ENCODE assay signal across 20 cellular contexts in the genomic region with DNA sequence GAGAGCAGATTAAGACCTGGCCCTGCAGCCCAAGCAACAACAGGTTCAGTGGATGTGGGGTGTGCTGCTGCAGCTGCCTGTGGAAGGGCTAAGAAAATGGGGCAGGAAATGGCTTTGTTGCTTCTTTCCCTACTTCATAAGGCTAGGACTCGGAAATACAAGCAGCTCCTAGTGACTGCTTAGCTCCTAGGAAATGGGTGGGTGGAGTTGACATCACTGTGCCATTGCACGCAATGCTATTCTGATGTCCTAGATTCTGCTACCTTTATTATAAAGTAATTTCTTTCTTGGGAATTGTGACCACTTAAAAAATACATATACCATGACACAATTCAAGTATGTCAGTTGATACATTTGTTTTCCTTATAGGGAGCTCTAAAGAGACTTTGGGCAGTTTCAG.
DNase-seq lines count a peak whose midpoint lies in the region; ATAC-seq, FAIRE-seq and TF ChIP-seq lines count a peak whose summit lies in the region.
"Had no signal": no experiment of that assay in that cellular context is flagged by ENCODE, and none has a peak within 500 bp of the region (broad histone marks: within the 10 kb centered on the region; RNA-seq: fewer than 3 reads in every experiment).

No MANE protein-coding gene starts in this region.

- H4K20me1 ChIP-seq in astrocyte (ENCODE audit: insufficient read depth, low read length) = no peaks in the 10 kb centered on the region
- H4K20me1 ChIP-seq: BLaER1 had no signal

- intact Hi-C loops in activated T-helper 1 cell treated with anti-CD3 and anti-CD28 coated beads, Interleukin-12 subunit alpha, Interleukin-12 subunit beta, Interleukin-2, Interleukin-4 antibody, amounts not matched to agents 30 ng/mL and 10 ng/mL and 1 ng/mL, durations not matched to agents 14 hours and 24 hours and 36 hours (cut with micrococcal nuclease) = no loop called here

- H3K27me3 ChIP-seq in astrocyte (ENCODE audit: insufficient read depth, low read length) = no peaks in the 10 kb centered on the region
- H3K27me3 ChIP-seq: BLaER1 had no signal

- no peak for FAIRE-seq in astrocyte (lab: Jason Lieb, UNC)
- FAIRE-seq: GM12892, GM18507 had no signal

- H3K36me3 Mint-ChIP-seq in astrocyte (ENCODE audit: low read depth, unreplicated experiment) = peaks cover 14% of the 10 kb centered on the region
- H3K36me3 Mint-ChIP-seq in endothelial cell (ENCODE audit: low read depth, unreplicated experiment) = peaks cover 10% of the 10 kb centered on the region
- H3K36me3 Mint-ChIP-seq in stimulated activated naive B cell treated with anti-CD40 and anti-IgM and Interleukin-4, amounts not matched to agents 10 μg/mL and 1 μg/mL and 100 μg/mL, for 72 hours = no peaks in the 10 kb centered on the region
- no peaks in the 10 kb centered on the region for H3K36me3 Mint-ChIP-seq in activated T-helper 1 cell treated with anti-CD3 and anti-CD28 coated beads, Interleukin-12 subunit alpha, Interleukin-12 subunit beta, Interleukin-2, Interleukin-4 antibody, amounts not matched to agents 30 ng/mL and 10 ng/mL and 1 ng/mL, durations not matched to agents 14 hours and 24 hours and 36 hours (ENCODE audit: low read depth)
- H3K36me3 Mint-ChIP-seq: CD14-positive monocyte; CD8-positive, alpha-beta T cell had no signal

- peaks cover 2% of the 10 kb centered on the region for H3K9me3 Mint-ChIP-seq in astrocyte (ENCODE audit: unreplicated experiment)
- H3K9me3 Mint-ChIP-seq in endothelial cell (ENCODE audit: unreplicated experiment) = no peaks in the 10 kb centered on the region
- no peaks in the 10 kb centered on the region for H3K9me3 Mint-ChIP-seq in stimulated activated naive B cell treated with anti-CD40 and anti-IgM and Interleukin-4, amounts not matched to agents 10 μg/mL and 1 μg/mL and 100 μg/mL, for 72 hours
- H3K9me3 Mint-ChIP-seq in activated T-helper 1 cell treated with anti-CD3 and anti-CD28 coated beads, Interleukin-12 subunit alpha, Interleukin-12 subunit beta, Interleukin-2, Interleukin-4 antibody, amounts not matched to agents 30 ng/mL and 10 ng/mL and 1 ng/mL, durations not matched to agents 14 hours and 24 hours and 36 hours = no peaks in the 10 kb centered on the region
- H3K9me3 Mint-ChIP-seq: CD8-positive, alpha-beta T cell had no signal

- H3K27me3 Mint-ChIP-seq in astrocyte (ENCODE audit: low read depth, unreplicated experiment) (no peaks in the 10 kb centered on the region), endothelial cell (ENCODE audit: unreplicated experiment) (peaks cover 5% of the 10 kb centered on the region)
- H3K27me3 Mint-ChIP-seq in stimulated activated naive B cell treated with anti-CD40 and anti-IgM and Interleukin-4, amounts not matched to agents 10 μg/mL and 1 μg/mL and 100 μg/mL, for 72 hours = peaks cover 29 to 41% of the 10 kb centered on the region in 2 donors
- no peaks in the 10 kb centered on the region for H3K27me3 Mint-ChIP-seq in activated T-helper 1 cell treated with anti-CD3 and anti-CD28 coated beads, Interleukin-12 subunit alpha, Interleukin-12 subunit beta, Interleukin-2, Interleukin-4 antibody, amounts not matched to agents 30 ng/mL and 10 ng/mL and 1 ng/mL, durations not matched to agents 14 hours and 24 hours and 36 hours (ENCODE audit: insufficient read depth)

- no peaks in the 10 kb centered on the region for H3K9me3 ChIP-seq in astrocyte (ENCODE audit: insufficient read depth, low read depth, low read length)
- H3K9me3 ChIP-seq: BLaER1, HAP-1 had no signal

- H3K27ac Mint-ChIP-seq in astrocyte (ENCODE audit: unreplicated experiment) (peak overlapping the region; percentile 2), endothelial cell (ENCODE audit: unreplicated experiment) (peak overlapping the region; percentile 48)
- H3K27ac Mint-ChIP-seq in stimulated activated naive B cell treated with anti-CD40 and anti-IgM and Interleukin-4, amounts not matched to agents 10 μg/mL and 1 μg/mL and 100 μg/mL, for 72 hours = peak overlapping the region; percentile 4
- H3K27ac Mint-ChIP-seq in activated T-helper 1 cell treated with anti-CD3 and anti-CD28 coated beads, Interleukin-12 subunit alpha, Interleukin-12 subunit beta, Interleukin-2, Interleukin-4 antibody, amounts not matched to agents 30 ng/mL and 10 ng/mL and 1 ng/mL, durations not matched to agents 14 hours and 24 hours and 36 hours = no peak overlapping the region
- H3K27ac Mint-ChIP-seq: CD8-positive, alpha-beta T cell had no signal

- ATAC-seq in stimulated activated naive B cell treated with anti-CD40 and anti-IgM and Interleukin-4, amounts not matched to agents 10 μg/mL and 1 μg/mL and 100 μg/mL, for 72 hours (replicated peaks) = no peak
- no peak for ATAC-seq in HG03432 (IDR thresholded peaks at IDR 0.05; ENCODE audit: unreplicated experiment)
- ATAC-seq: CD8-positive, alpha-beta T cell had no signal

- H3K4me3 ChIP-seq in astrocyte (ENCODE audit: insufficient read depth, low read depth, low read length) = no peak overlapping the region
- H3K4me3 ChIP-seq: BLaER1, GM23248, HAP-1 had no signal

- TF ChIP-seq CTCF in astrocyte (IDR thresholded peaks at IDR 0.05; ENCODE audit: insufficient read depth, low read depth, low read length) = no peak
- TF ChIP-seq CTCF in endothelial cell (IDR thresholded peaks at IDR 0.05; ENCODE audit: unreplicated experiment) = no peak

- peaks cover 3% of the 10 kb centered on the region for H3K36me3 ChIP-seq in astrocyte (ENCODE audit: insufficient read depth, low read length)
- H3K36me3 ChIP-seq: BLaER1, HAP-1 had no signal

- H3K4me1 ChIP-seq in astrocyte (ENCODE audit: insufficient read depth, low read length) = peaks cover 18% of the 10 kb centered on the region
- H3K4me1 ChIP-seq: HAP-1 had no signal

- no peaks in the 10 kb centered on the region for H3K79me2 ChIP-seq in astrocyte (ENCODE audit: insufficient read depth, low read length)

- no peak overlapping the region for H3K4me2 ChIP-seq in astrocyte (ENCODE audit: low read length)
- H3K4me2 ChIP-seq: BLaER1 had no signal

- H3K4me1 Mint-ChIP-seq in astrocyte (ENCODE audit: low read depth, unreplicated experiment) (peaks cover 22% of the 10 kb centered on the region), endothelial cell (ENCODE audit: unreplicated experiment) (peaks cover 47% of the 10 kb centered on the region)
- peaks cover 8 to 14% of the 10 kb centered on the region in 2 donors for H3K4me1 Mint-ChIP-seq in stimulated activated naive B cell treated with anti-CD40 and anti-IgM and Interleukin-4, amounts not matched to agents 10 μg/mL and 1 μg/mL and 100 μg/mL, for 72 hours
- H3K4me1 Mint-ChIP-seq in activated T-helper 1 cell treated with anti-CD3 and anti-CD28 coated beads, Interleukin-12 subunit alpha, Interleukin-12 subunit beta, Interleukin-2, Interleukin-4 antibody, amounts not matched to agents 30 ng/mL and 10 ng/mL and 1 ng/mL, durations not matched to agents 14 hours and 24 hours and 36 hours (ENCODE audit: low read depth) = no peaks in the 10 kb centered on the region

- no peak overlapping the region for H3K27ac ChIP-seq in astrocyte (ENCODE audit: low read depth, low read length)
- H3K27ac ChIP-seq: BLaER1, GM23248, HL-60 had no signal

- H2AFZ ChIP-seq in astrocyte (ENCODE audit: low read depth, low read length) = no peak overlapping the region
- H2AFZ ChIP-seq: GM23248 had no signal

- peak; percentile 82 for DNase-seq in CD1c-positive myeloid dendritic cell (ENCODE audit: extremely low spot score)
- no peak for DNase-seq in astrocyte (ENCODE audit: low read depth)
- DNase-seq in endothelial cell (ENCODE audit: low spot score) = no peak
- no peak for DNase-seq in stimulated activated naive B cell treated with anti-CD40 and anti-IgM and Interleukin-4, amounts not matched to agents 10 μg/mL and 1 μg/mL and 100 μg/mL, for 72 hours
- DNase-seq in NCI-H2107 treated with DMSO at 0.1 percent for 48 hours (lab: John Stamatoyannopoulos, UW; ENCODE audit: unreplicated experiment) = no peak
- DNase-seq in activated T-helper 1 cell treated with anti-CD3 and anti-CD28 coated beads, Interleukin-12 subunit alpha, Interleukin-12 subunit beta, Interleukin-2, Interleukin-4 antibody, amounts not matched to agents 30 ng/mL and 10 ng/mL and 1 ng/mL, durations not matched to agents 14 hours and 24 hours and 36 hours (ENCODE audit: low spot score) = no peak
- DNase-seq: 8988T; CD8-positive, alpha-beta T cell; COR-L47; DMS 273 treated with DMSO at 0.1 percent for 48 hours; DMS53; GDM1; GM23248 had no signal

- no peak overlapping the region for H3K4me3 Mint-ChIP-seq in astrocyte (ENCODE audit: unreplicated experiment)
- H3K4me3 Mint-ChIP-seq in endothelial cell (ENCODE audit: unreplicated experiment) = no peak overlapping the region
- no peak overlapping the region for H3K4me3 Mint-ChIP-seq in stimulated activated naive B cell treated with anti-CD40 and anti-IgM and Interleukin-4, amounts not matched to agents 10 μg/mL and 1 μg/mL and 100 μg/mL, for 72 hours
- H3K4me3 Mint-ChIP-seq in activated T-helper 1 cell treated with anti-CD3 and anti-CD28 coated beads, Interleukin-12 subunit alpha, Interleukin-12 subunit beta, Interleukin-2, Interleukin-4 antibody, amounts not matched to agents 30 ng/mL and 10 ng/mL and 1 ng/mL, durations not matched to agents 14 hours and 24 hours and 36 hours = no peak overlapping the region
- H3K4me3 Mint-ChIP-seq: CD14-positive monocyte; CD8-positive, alpha-beta T cell had no signal

- H3K9ac ChIP-seq in astrocyte (ENCODE audit: low read length) = no peak overlapping the region
- H3K9ac ChIP-seq: BLaER1, GM23248 had no signal
